Comparison of ENCODE assay signal across 1 cellular context in the genomic region with DNA sequence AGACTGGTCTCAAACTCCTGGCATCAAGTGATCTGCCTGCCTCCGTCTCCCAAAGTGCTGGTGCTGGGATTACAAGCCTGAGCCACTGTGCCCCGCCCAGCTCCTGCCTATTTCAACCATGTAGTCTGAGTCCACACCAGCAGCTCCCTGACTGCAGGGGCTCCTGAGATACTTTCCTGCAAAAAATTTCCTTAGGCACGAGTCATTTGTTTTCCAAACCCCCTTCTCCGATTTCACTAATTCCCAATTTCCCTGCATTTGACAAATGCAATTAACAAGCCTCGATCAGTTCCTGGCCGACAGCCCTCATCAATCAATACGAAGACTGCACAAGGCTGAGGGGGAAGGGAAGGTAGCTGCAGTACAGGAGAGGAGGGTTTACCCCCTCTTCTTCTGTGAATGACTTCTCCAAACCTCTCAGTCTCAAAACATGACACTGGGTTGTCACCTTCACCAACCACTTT.
TF ChIP-seq lines count a peak whose summit lies in the region.

No MANE protein-coding gene starts in this region.

TF ChIP-seq in HepG2, 621 proteins besides CTCF, POLR2A, EP300 and RAD21 (continued from another document and continues in another):
- 0 out of 2 replicates have a peak, but pooled peaks have one; percentile 23 for TF ChIP-seq MBD4 (IDR thresholded peaks at IDR 0.05; ENCODE audit: borderline replicate concordance, low read length)
- no peak for TF ChIP-seq ZNF24 (IDR thresholded peaks at IDR 0.05)
- no peak for TF ChIP-seq ZFP36L2 (CRISPR knock-in tag; IDR thresholded peaks at IDR 0.05)
- TF ChIP-seq TAF15 (IDR thresholded peaks at IDR 0.05; ENCODE audit: low read depth, low read length, poor library complexity, severe bottlenecking) = no peak
- TF ChIP-seq TEAD3 (CRISPR knock-in tag; optimal IDR thresholded peaks at IDR 0.05; ENCODE audit: borderline replicate concordance) = no peak
- no peak for TF ChIP-seq ZNF800 (CRISPR knock-in tag; IDR thresholded peaks at IDR 0.05)
- no peak for TF ChIP-seq NPAS2 (CRISPR knock-in tag; IDR thresholded peaks at IDR 0.05; ENCODE audit: borderline replicate concordance)
- no peak for TF ChIP-seq ZNF451 (CRISPR knock-in tag; IDR thresholded peaks at IDR 0.05)
- TF ChIP-seq ZNF564 (CRISPR knock-in tag; IDR thresholded peaks at IDR 0.05) = no peak
- no peak for TF ChIP-seq STAT5B (CRISPR knock-in tag; IDR thresholded peaks at IDR 0.05)
- TF ChIP-seq AGO2 (optimal IDR thresholded peaks at IDR 0.05; ENCODE audit: low read depth, low read length) = peak; percentile 41
- TF ChIP-seq ESRRA (CRISPR knock-in tag; IDR thresholded peaks at IDR 0.05; ENCODE audit: low read depth) = no peak
- TF ChIP-seq ZSCAN22 (CRISPR knock-in tag; IDR thresholded peaks at IDR 0.05) = no peak
- no peak for TF ChIP-seq TGIF2 (CRISPR knock-in tag; IDR thresholded peaks at IDR 0.05)
- TF ChIP-seq, protein P1, sequence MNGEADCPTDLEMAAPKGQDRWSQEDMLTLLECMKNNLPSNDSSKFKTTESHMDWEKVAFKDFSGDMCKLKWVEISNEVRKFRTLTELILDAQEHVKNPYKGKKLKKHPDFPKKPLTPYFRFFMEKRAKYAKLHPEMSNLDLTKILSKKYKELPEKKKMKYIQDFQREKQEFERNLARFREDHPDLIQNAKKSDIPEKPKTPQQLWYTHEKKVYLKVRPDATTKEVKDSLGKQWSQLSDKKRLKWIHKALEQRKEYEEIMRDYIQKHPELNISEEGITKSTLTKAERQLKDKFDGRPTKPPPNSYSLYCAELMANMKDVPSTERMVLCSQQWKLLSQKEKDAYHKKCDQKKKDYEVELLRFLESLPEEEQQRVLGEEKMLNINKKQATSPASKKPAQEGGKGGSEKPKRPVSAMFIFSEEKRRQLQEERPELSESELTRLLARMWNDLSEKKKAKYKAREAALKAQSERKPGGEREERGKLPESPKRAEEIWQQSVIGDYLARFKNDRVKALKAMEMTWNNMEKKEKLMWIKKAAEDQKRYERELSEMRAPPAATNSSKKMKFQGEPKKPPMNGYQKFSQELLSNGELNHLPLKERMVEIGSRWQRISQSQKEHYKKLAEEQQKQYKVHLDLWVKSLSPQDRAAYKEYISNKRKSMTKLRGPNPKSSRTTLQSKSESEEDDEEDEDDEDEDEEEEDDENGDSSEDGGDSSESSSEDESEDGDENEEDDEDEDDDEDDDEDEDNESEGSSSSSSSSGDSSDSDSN (CRISPR knock-in tag; IDR thresholded peaks at IDR 0.05) = no peak
- no peak for TF ChIP-seq YEATS2 (CRISPR knock-in tag; IDR thresholded peaks at IDR 0.05; ENCODE audit: borderline replicate concordance)
- no peak for TF ChIP-seq ZNF235 (CRISPR knock-in tag; IDR thresholded peaks at IDR 0.05; ENCODE audit: borderline replicate concordance)
- no peak for TF ChIP-seq JUND (CRISPR knock-in tag; IDR thresholded peaks at IDR 0.05)
- TF ChIP-seq ZNF513 (CRISPR knock-in tag; conservative IDR thresholded peaks at IDR 0.05) = no peak
- no peak for TF ChIP-seq SPEN (CRISPR knock-in tag; IDR thresholded peaks at IDR 0.05; ENCODE audit: low read depth)
- TF ChIP-seq ISL2 (CRISPR knock-in tag; IDR thresholded peaks at IDR 0.05) = no peak
- TF ChIP-seq FOXC1 (CRISPR knock-in tag; IDR thresholded peaks at IDR 0.05; ENCODE audit: borderline replicate concordance) = no peak
- TF ChIP-seq ZNF280D (CRISPR knock-in tag; IDR thresholded peaks at IDR 0.05) = no peak
- no peak for TF ChIP-seq ZNF672 (CRISPR knock-in tag; IDR thresholded peaks at IDR 0.05)
- TF ChIP-seq, protein P2, sequence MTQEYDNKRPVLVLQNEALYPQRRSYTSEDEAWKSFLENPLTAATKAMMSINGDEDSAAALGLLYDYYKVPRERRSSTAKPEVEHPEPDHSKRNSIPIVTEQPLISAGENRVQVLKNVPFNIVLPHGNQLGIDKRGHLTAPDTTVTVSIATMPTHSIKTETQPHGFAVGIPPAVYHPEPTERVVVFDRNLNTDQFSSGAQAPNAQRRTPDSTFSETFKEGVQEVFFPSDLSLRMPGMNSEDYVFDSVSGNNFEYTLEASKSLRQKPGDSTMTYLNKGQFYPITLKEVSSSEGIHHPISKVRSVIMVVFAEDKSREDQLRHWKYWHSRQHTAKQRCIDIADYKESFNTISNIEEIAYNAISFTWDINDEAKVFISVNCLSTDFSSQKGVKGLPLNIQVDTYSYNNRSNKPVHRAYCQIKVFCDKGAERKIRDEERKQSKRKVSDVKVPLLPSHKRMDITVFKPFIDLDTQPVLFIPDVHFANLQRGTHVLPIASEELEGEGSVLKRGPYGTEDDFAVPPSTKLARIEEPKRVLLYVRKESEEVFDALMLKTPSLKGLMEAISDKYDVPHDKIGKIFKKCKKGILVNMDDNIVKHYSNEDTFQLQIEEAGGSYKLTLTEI (CRISPR knock-in tag; conservative IDR thresholded peaks at IDR 0.05) = no peak
- TF ChIP-seq SNAI1 (CRISPR knock-in tag; IDR thresholded peaks at IDR 0.05; ENCODE audit: borderline replicate concordance) = no peak; the same call in 1 of the 2 replicates
- no peak for TF ChIP-seq BRCA1 (CRISPR knock-in tag; IDR thresholded peaks at IDR 0.05)
- TF ChIP-seq RORA (CRISPR knock-in tag; IDR thresholded peaks at IDR 0.05) = no peak
- no peak for TF ChIP-seq ZNF589 (CRISPR knock-in tag; conservative IDR thresholded peaks at IDR 0.05)
- TF ChIP-seq SOX13 (IDR thresholded peaks at IDR 0.05) = no peak
- TF ChIP-seq SOX13 (CRISPR knock-in tag; conservative IDR thresholded peaks at IDR 0.05 in 1 of 2, IDR thresholded peaks at IDR 0.05 in 1 of 2) = no peak
- no peak for TF ChIP-seq CBFB (CRISPR knock-in tag; IDR thresholded peaks at IDR 0.05)
- TF ChIP-seq RAD51 (IDR thresholded peaks at IDR 0.05; ENCODE audit: borderline replicate concordance) = no peak
- TF ChIP-seq MZF1 (CRISPR knock-in tag; IDR thresholded peaks at IDR 0.05; ENCODE audit: borderline replicate concordance) = no peak
- TF ChIP-seq SALL1 (CRISPR knock-in tag; IDR thresholded peaks at IDR 0.05) = no peak
- TF ChIP-seq IKZF1 (IDR thresholded peaks at IDR 0.05) = no peak
- no peak for TF ChIP-seq ZNF251 (CRISPR knock-in tag; IDR thresholded peaks at IDR 0.05)
- TF ChIP-seq BRF2 (CRISPR knock-in tag; IDR thresholded peaks at IDR 0.05) = no peak
- no peak for TF ChIP-seq KLF11 (CRISPR knock-in tag; IDR thresholded peaks at IDR 0.05)
- TF ChIP-seq, protein P3, sequence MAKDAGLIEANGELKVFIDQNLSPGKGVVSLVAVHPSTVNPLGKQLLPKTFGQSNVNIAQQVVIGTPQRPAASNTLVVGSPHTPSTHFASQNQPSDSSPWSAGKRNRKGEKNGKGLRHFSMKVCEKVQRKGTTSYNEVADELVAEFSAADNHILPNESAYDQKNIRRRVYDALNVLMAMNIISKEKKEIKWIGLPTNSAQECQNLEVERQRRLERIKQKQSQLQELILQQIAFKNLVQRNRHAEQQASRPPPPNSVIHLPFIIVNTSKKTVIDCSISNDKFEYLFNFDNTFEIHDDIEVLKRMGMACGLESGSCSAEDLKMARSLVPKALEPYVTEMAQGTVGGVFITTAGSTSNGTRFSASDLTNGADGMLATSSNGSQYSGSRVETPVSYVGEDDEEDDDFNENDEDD (CRISPR knock-in tag; IDR thresholded peaks at IDR 0.05; ENCODE audit: borderline replicate concordance) = no peak
- no peak for TF ChIP-seq KAT8 (CRISPR knock-in tag; IDR thresholded peaks at IDR 0.05)
- TF ChIP-seq MEIS2 (CRISPR knock-in tag; IDR thresholded peaks at IDR 0.05) = no peak
- no peak for TF ChIP-seq ZMYM2 (CRISPR knock-in tag; IDR thresholded peaks at IDR 0.05)
- no peak for TF ChIP-seq PHF20 (CRISPR knock-in tag; IDR thresholded peaks at IDR 0.05)
- TF ChIP-seq, protein P4, sequence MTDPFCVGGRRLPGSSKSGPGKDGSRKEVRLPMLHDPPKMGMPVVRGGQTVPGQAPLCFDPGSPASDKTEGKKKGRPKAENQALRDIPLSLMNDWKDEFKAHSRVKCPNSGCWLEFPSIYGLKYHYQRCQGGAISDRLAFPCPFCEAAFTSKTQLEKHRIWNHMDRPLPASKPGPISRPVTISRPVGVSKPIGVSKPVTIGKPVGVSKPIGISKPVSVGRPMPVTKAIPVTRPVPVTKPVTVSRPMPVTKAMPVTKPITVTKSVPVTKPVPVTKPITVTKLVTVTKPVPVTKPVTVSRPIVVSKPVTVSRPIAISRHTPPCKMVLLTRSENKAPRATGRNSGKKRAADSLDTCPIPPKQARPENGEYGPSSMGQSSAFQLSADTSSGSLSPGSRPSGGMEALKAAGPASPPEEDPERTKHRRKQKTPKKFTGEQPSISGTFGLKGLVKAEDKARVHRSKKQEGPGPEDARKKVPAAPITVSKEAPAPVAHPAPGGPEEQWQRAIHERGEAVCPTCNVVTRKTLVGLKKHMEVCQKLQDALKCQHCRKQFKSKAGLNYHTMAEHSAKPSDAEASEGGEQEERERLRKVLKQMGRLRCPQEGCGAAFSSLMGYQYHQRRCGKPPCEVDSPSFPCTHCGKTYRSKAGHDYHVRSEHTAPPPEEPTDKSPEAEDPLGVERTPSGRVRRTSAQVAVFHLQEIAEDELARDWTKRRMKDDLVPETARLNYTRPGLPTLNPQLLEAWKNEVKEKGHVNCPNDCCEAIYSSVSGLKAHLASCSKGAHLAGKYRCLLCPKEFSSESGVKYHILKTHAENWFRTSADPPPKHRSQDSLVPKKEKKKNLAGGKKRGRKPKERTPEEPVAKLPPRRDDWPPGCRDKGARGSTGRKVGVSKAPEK (CRISPR knock-in tag; IDR thresholded peaks at IDR 0.05; ENCODE audit: borderline replicate concordance) = no peak
- TF ChIP-seq ZNF18 (CRISPR knock-in tag; IDR thresholded peaks at IDR 0.05; ENCODE audit: insufficient replicate concordance) = no peak
- TF ChIP-seq MTA1 (CRISPR knock-in tag; IDR thresholded peaks at IDR 0.05; ENCODE audit: borderline replicate concordance) = no peak
